Comparison of ENCODE assay signal across 28 cellular contexts in genomic region chr7:112020800-112021199, GRCh38.
"Had no signal": no experiment of that assay in that cellular context is flagged by ENCODE, and none has a peak within 500 bp of the region (broad histone marks: within the 10 kb centered on the region; RNA-seq: fewer than 3 reads in every experiment).

No MANE protein-coding gene starts in this region.

- H3K27ac Mint-ChIP-seq: activated CD4-positive, alpha-beta memory T cell treated with anti-CD3 and anti-CD28 coated beads for 36 hours; activated naive CD4-positive, alpha-beta T cell treated with anti-CD3 and anti-CD28 coated beads for 36 hours; activated naive CD8-positive, alpha-beta T cell treated with anti-CD3 and anti-CD28 coated beads for 36 hours; activated T-helper 1 cell treated with anti-CD3 and anti-CD28 coated beads, Interleukin-12 subunit alpha, Interleukin-12 subunit beta, Interleukin-2, Interleukin-4 antibody, amounts not matched to agents 30 ng/mL and 10 ng/mL and 1 ng/mL, durations not matched to agents 14 hours and 24 hours and 36 hours; endodermal cell; natural killer cell; stimulated activated effector memory CD8-positive, alpha-beta T cell treated with anti-CD3 and anti-CD28 coated beads, Interleukin-12 subunit alpha, Interleukin-12 subunit beta, amount 100 ng/mL, for 72 hours; stimulated activated naive CD8-positive, alpha-beta T cell treated with anti-CD3 and anti-CD28 coated beads, Interleukin-15, Interleukin-2, amounts not matched to agents 100 ng/mL and 50 ng/mL, for 24 hours; T-helper 17 cell had no signal

- H3K4me3 Mint-ChIP-seq: activated CD4-positive, alpha-beta memory T cell treated with anti-CD3 and anti-CD28 coated beads for 36 hours; activated naive CD4-positive, alpha-beta T cell treated with anti-CD3 and anti-CD28 coated beads for 36 hours; activated naive CD8-positive, alpha-beta T cell treated with anti-CD3 and anti-CD28 coated beads for 36 hours; activated T-helper 1 cell treated with anti-CD3 and anti-CD28 coated beads, Interleukin-12 subunit alpha, Interleukin-12 subunit beta, Interleukin-2, Interleukin-4 antibody, amounts not matched to agents 30 ng/mL and 10 ng/mL and 1 ng/mL, durations not matched to agents 14 hours and 24 hours and 36 hours; endodermal cell; natural killer cell; stimulated activated effector memory CD8-positive, alpha-beta T cell treated with anti-CD3 and anti-CD28 coated beads, Interleukin-12 subunit alpha, Interleukin-12 subunit beta, amount 100 ng/mL, for 72 hours; stimulated activated naive CD8-positive, alpha-beta T cell treated with anti-CD3 and anti-CD28 coated beads, Interleukin-15, Interleukin-2, amounts not matched to agents 100 ng/mL and 50 ng/mL, for 24 hours; T-helper 17 cell had no signal

- H3K36me3 Mint-ChIP-seq: activated CD4-positive, alpha-beta memory T cell treated with anti-CD3 and anti-CD28 coated beads for 36 hours; activated naive CD8-positive, alpha-beta T cell treated with anti-CD3 and anti-CD28 coated beads for 36 hours; natural killer cell; stimulated activated effector memory CD8-positive, alpha-beta T cell treated with anti-CD3 and anti-CD28 coated beads, Interleukin-12 subunit alpha, Interleukin-12 subunit beta, amount 100 ng/mL, for 72 hours had no signal

- H3K27me3 Mint-ChIP-seq: activated naive CD8-positive, alpha-beta T cell treated with anti-CD3 and anti-CD28 coated beads for 36 hours had no signal

- H3K27me3 ChIP-seq: adrenal gland, body of pancreas, esophagus muscularis mucosa, right lobe of liver, thyroid gland, upper lobe of left lung had no signal

- H3K4me1 ChIP-seq: thyroid gland had no signal

- H3K4me1 Mint-ChIP-seq: activated naive CD8-positive, alpha-beta T cell treated with anti-CD3 and anti-CD28 coated beads for 36 hours; natural killer cell; stimulated activated effector memory CD8-positive, alpha-beta T cell treated with anti-CD3 and anti-CD28 coated beads, Interleukin-12 subunit alpha, Interleukin-12 subunit beta, amount 100 ng/mL, for 72 hours; T-helper 17 cell had no signal

- H3K9me3 Mint-ChIP-seq: activated CD4-positive, alpha-beta memory T cell treated with anti-CD3 and anti-CD28 coated beads for 36 hours; activated naive CD4-positive, alpha-beta T cell treated with anti-CD3 and anti-CD28 coated beads for 36 hours; activated naive CD8-positive, alpha-beta T cell treated with anti-CD3 and anti-CD28 coated beads for 36 hours; activated T-helper 1 cell treated with anti-CD3 and anti-CD28 coated beads, Interleukin-12 subunit alpha, Interleukin-12 subunit beta, Interleukin-2, Interleukin-4 antibody, amounts not matched to agents 30 ng/mL and 10 ng/mL and 1 ng/mL, durations not matched to agents 14 hours and 24 hours and 36 hours; endodermal cell; stimulated activated naive CD8-positive, alpha-beta T cell treated with anti-CD3 and anti-CD28 coated beads, Interleukin-15, Interleukin-2, amounts not matched to agents 100 ng/mL and 50 ng/mL, for 24 hours had no signal

- DNase-seq: activated CD4-positive, alpha-beta memory T cell treated with anti-CD3 and anti-CD28 coated beads for 36 hours; activated CD4-positive, alpha-beta T cell treated with anti-CD3 and anti-CD28 coated beads for 48 hours; activated CD8-positive, alpha-beta memory T cell treated with anti-CD3 and anti-CD28 coated beads, Interleukin-2, amount 50 U/mL, for 4 hours; activated effector memory CD4-positive, alpha-beta T cell treated with anti-CD3 and anti-CD28 coated beads, Interleukin-2, amount 50 U/mL, for 16 hours; activated naive CD4-positive, alpha-beta T cell treated with anti-CD3 and anti-CD28 coated beads for 36 hours; activated naive CD8-positive, alpha-beta T cell treated with anti-CD3 and anti-CD28 coated beads for 36 hours; activated T-cell treated with anti-CD3 and anti-CD28 coated beads, Interleukin-2, amount 50 U/mL, for 1 hour; adrenal gland; aorta; body of pancreas; endodermal cell; foreskin melanocyte; mesendoderm; natural killer cell; posterior cingulate gyrus; right lobe of liver; stimulated activated CD4-positive, alpha-beta T cell treated with anti-CD3 and anti-CD28 coated beads, Interleukin-12 subunit alpha, Interleukin-12 subunit beta, amount 100 ng/mL, for 4 hours; stimulated activated CD4-positive, alpha-beta T cell treated with anti-CD3 and anti-CD28 coated beads, Interleukin-4, amount 100 ng/mL, for 1 hour; T-helper 17 cell; T1000; thyroid gland; upper lobe of left lung; WERI-Rb-1 had no signal

- H3K9me3 ChIP-seq: adrenal gland, body of pancreas, esophagus muscularis mucosa, right lobe of liver, thyroid gland, upper lobe of left lung had no signal

- H3K36me3 ChIP-seq: adrenal gland, esophagus muscularis mucosa, right lobe of liver, thyroid gland, upper lobe of left lung, WERI-Rb-1 had no signal

- H3K27ac ChIP-seq: adrenal gland, body of pancreas, thyroid gland, WERI-Rb-1 had no signal

- H3K4me3 ChIP-seq: adrenal gland, body of pancreas, esophagus muscularis mucosa, skin epidermis, thyroid gland, upper lobe of left lung had no signal
